In genomic region chr6:42047790-42048405, GRCh38 we compare ENCODE assay signal across 8 cellular contexts. TPM values are rescaled to one million over a fixed set of nuclear protein-coding genes. Genes with fewer than 3 reads are reported as not detected.
DNase-seq lines count a peak whose midpoint lies in the region; ATAC-seq and TF ChIP-seq lines count a peak whose summit lies in the region.

No MANE protein-coding gene starts in this region.

- ATAC-seq in GM21786 (IDR thresholded peaks at IDR 0.05; ENCODE audit: unreplicated experiment) = no peak

- TF ChIP-seq CTCF in kidney epithelial cell (IDR thresholded peaks at IDR 0.05; ENCODE audit: insufficient read depth, low read length, poor library complexity, severe bottlenecking) = no peak

- H3K36me3 ChIP-seq in kidney epithelial cell (ENCODE audit: control insufficient read depth, insufficient read depth, low read length) = no peaks in the 10 kb centered on the region

- CTCF ChIA-PET in activated CD4-positive, alpha-beta T cell treated with anti-CD3 and anti-CD28 coated beads, Interleukin-2, amount 10 ng/mL, durations not matched to agents 7 days and 5 days (lab: Charles Lee) = interaction anchor here (1.0 to 15.9 kb wide), 8 partner anchors 19 to 262 kb away, joined by 3 to 412 read pairs (median 5); partner anchors contain the start of genes BYSL, CCND3, MED20 and TOMM6

- peaks cover 49% of the 10 kb centered on the region for H3K36me3 Mint-ChIP-seq in activated CD4-positive, alpha-beta T cell treated with anti-CD3 and anti-CD28 coated beads, Interleukin-2, amount 10 ng/mL, durations not matched to agents 7 days and 5 days (ENCODE audit: low read depth)
- H3K36me3 Mint-ChIP-seq in activated naive CD8-positive, alpha-beta T cell treated with anti-CD3 and anti-CD28 coated beads for 36 hours = peaks cover 16% of the 10 kb centered on the region

- H3K4me3 ChIP-seq in kidney epithelial cell (ENCODE audit: low read depth, low read length) = peak overlapping the region; percentile 46

- DNase-seq in activated CD4-positive, alpha-beta T cell treated with anti-CD3 and anti-CD28 coated beads, Interleukin-2, amount 10 ng/mL, durations not matched to agents 7 days and 5 days = no peak
- DNase-seq in activated CD4-positive, alpha-beta T cell treated with anti-CD3 and anti-CD28 coated beads for 1 hour = no peak
- DNase-seq in activated naive CD8-positive, alpha-beta T cell treated with anti-CD3 and anti-CD28 coated beads for 36 hours = no peak
- DNase-seq in kidney epithelial cell (ENCODE audit: low read depth) = no peak
- peak; percentile 29 for DNase-seq in superior temporal gyrus (ENCODE audit: extremely low spot score)
- DNase-seq in iPS-NIHi11 (ENCODE audit: low spot score) = no peak
- DNase-seq in DMS114 treated with DMSO at 0.1 percent for 48 hours (lab: John Stamatoyannopoulos, UW; ENCODE audit: unreplicated experiment) = no peak

- H3K4me3 Mint-ChIP-seq in activated CD4-positive, alpha-beta T cell treated with anti-CD3 and anti-CD28 coated beads, Interleukin-2, amount 10 ng/mL, durations not matched to agents 7 days and 5 days = peak overlapping the region; percentile 87
- peak overlapping the region; percentile 95 for H3K4me3 Mint-ChIP-seq in activated naive CD8-positive, alpha-beta T cell treated with anti-CD3 and anti-CD28 coated beads for 36 hours

- no peaks in the 10 kb centered on the region for H3K27me3 Mint-ChIP-seq in activated CD4-positive, alpha-beta T cell treated with anti-CD3 and anti-CD28 coated beads, Interleukin-2, amount 10 ng/mL, durations not matched to agents 7 days and 5 days
- no peaks in the 10 kb centered on the region for H3K27me3 Mint-ChIP-seq in activated naive CD8-positive, alpha-beta T cell treated with anti-CD3 and anti-CD28 coated beads for 36 hours

- POLR2A ChIA-PET in activated CD4-positive, alpha-beta T cell treated with anti-CD3 and anti-CD28 coated beads, Interleukin-2, amount 10 ng/mL, durations not matched to agents 7 days and 5 days (lab: Charles Lee) = no interaction called here

- no peaks in the 10 kb centered on the region for H3K9me3 Mint-ChIP-seq in activated CD4-positive, alpha-beta T cell treated with anti-CD3 and anti-CD28 coated beads, Interleukin-2, amount 10 ng/mL, durations not matched to agents 7 days and 5 days
- H3K9me3 Mint-ChIP-seq in activated naive CD8-positive, alpha-beta T cell treated with anti-CD3 and anti-CD28 coated beads for 36 hours = no peaks in the 10 kb centered on the region

- H3K4me1 Mint-ChIP-seq in activated CD4-positive, alpha-beta T cell treated with anti-CD3 and anti-CD28 coated beads, Interleukin-2, amount 10 ng/mL, durations not matched to agents 7 days and 5 days = peaks cover 81% of the 10 kb centered on the region
- peaks cover 78% of the 10 kb centered on the region for H3K4me1 Mint-ChIP-seq in activated naive CD8-positive, alpha-beta T cell treated with anti-CD3 and anti-CD28 coated beads for 36 hours

- H3K27me3 ChIP-seq in kidney epithelial cell (ENCODE audit: control insufficient read depth, insufficient read depth, low read length) = no peaks in the 10 kb centered on the region

- peak overlapping the region; percentile 98 for H3K27ac Mint-ChIP-seq in activated CD4-positive, alpha-beta T cell treated with anti-CD3 and anti-CD28 coated beads, Interleukin-2, amount 10 ng/mL, durations not matched to agents 7 days and 5 days
- H3K27ac Mint-ChIP-seq in activated naive CD8-positive, alpha-beta T cell treated with anti-CD3 and anti-CD28 coated beads for 36 hours = peak overlapping the region; percentile 86

RNA-seq across cellular contexts. Expression of gene TAF8, which starts 2.4 kb away (rescaled TPM):
- total RNA-seq in activated CD4-positive, alpha-beta T cell treated with anti-CD3 and anti-CD28 coated beads, Interleukin-2, amount 10 ng/mL, durations not matched to agents 7 days and 5 days = 10 to 100 TPM; 53.2 to 60.2 TPM
- 10 to 100 TPM; 40.4 to 45.1 TPM for total RNA-seq in activated naive CD8-positive, alpha-beta T cell treated with anti-CD3 and anti-CD28 coated beads for 36 hours
- total RNA-seq in kidney epithelial cell = 12.6 and 13.5 TPM in 2 replicates
